In genomic region chr20:370977-371754, GRCh38 we compare ENCODE assay signal across 14 cellular contexts. TPM values are rescaled to one million over a fixed set of nuclear protein-coding genes. Genes with fewer than 3 reads are reported as not detected.
DNase-seq lines count a peak whose midpoint lies in the region; ATAC-seq, FAIRE-seq and TF ChIP-seq lines count a peak whose summit lies in the region.
"Had no signal": no experiment of that assay in that cellular context is flagged by ENCODE, and none has a peak within 500 bp of the region (broad histone marks: within the 10 kb centered on the region; RNA-seq: fewer than 3 reads in every experiment).

No MANE protein-coding gene starts in this region.

- 83% methylated on average over 1 of the region's 7 CpGs; no CpG with 5 or more reads in 1 of the 2 experiments for WGBS in IMR-90 (ENCODE audit: extremely low coverage in 2 of 2, insufficient read length in 1 of 2), 2 experiments
- 88 to 100% methylated on average over 1 to 6 of the region's 7 CpGs for WGBS in H1 (ENCODE audit: extremely low coverage in 1 of 2, insufficient coverage in 1 of 2, insufficient read length in 1 of 2, insufficient replicate concordance in 2 of 2, low coverage in 1 of 2, low lambda C conversion rate in 2 of 2, missing lambda C conversion rate in 1 of 2), 2 experiments

- H3K4me2 ChIP-seq in IMR-90 (ENCODE audit: low read depth, low read length) = no peak overlapping the region
- no peak overlapping the region for H3K4me2 ChIP-seq in H1 (ENCODE audit: insufficient read depth in 1 of 2, low read depth in 2 of 2, low read length in 2 of 2)
- H3K4me2 ChIP-seq in osteoblast (ENCODE audit: insufficient read depth, low read length) = no peak overlapping the region

- H2BK5ac ChIP-seq in IMR-90 (ENCODE audit: low read depth, low read length, poor library complexity, severe bottlenecking) = peak overlapping the region; percentile 88
- H2BK5ac ChIP-seq in H1 (ENCODE audit: low read depth, low read length) = peak overlapping the region; percentile 82

- H3K36me3 ChIP-seq in IMR-90 (ENCODE audit: control insufficient read depth, insufficient read depth, low read length) (no peaks in the 10 kb centered on the region), H1 (ENCODE audit: control insufficient read depth in 2 of 4, insufficient read depth in 4 of 4, low read length in 3 of 4) (no peaks in the 10 kb centered on the region; a peak in 1 of 8 replicates), osteoblast (ENCODE audit: insufficient read depth, low read length) (no peaks in the 10 kb centered on the region)
- H3K36me3 ChIP-seq: ovary, thoracic aorta had no signal

- H3K9me3 ChIP-seq in AG04450 (ENCODE audit: control insufficient read depth, insufficient read depth, low read length) (peaks cover 3% of the 10 kb centered on the region; the same call in 1 of the 2 replicates), IMR-90 (ENCODE audit: control insufficient read depth, insufficient read depth, low read length) (no peaks in the 10 kb centered on the region), H1 (ENCODE audit: insufficient read depth in 2 of 2, low read depth in 1 of 2, low read length in 1 of 2) (no peaks in the 10 kb centered on the region), osteoblast (ENCODE audit: low read depth, low read length) (no peaks in the 10 kb centered on the region)
- H3K9me3 ChIP-seq: ovary, thoracic aorta had no signal

- H2AK5ac ChIP-seq in IMR-90 (ENCODE audit: low read depth, low read length) (peak overlapping the region; percentile 100), H1 (ENCODE audit: low read depth, low read length) (0 out of 2 replicates have a peak overlapping the region, but pooled peaks have one; percentile 65)

- peak overlapping the region; percentile 97 for H2AK9ac ChIP-seq in IMR-90 (replicated peaks; ENCODE audit: low read depth, low read length, poor library complexity)

- H3K56ac ChIP-seq in IMR-90 (ENCODE audit: extremely low read depth, insufficient read depth, low read length) = peak overlapping the region; percentile 71
- no peak overlapping the region for H3K56ac ChIP-seq in H1 (replicated peaks; ENCODE audit: insufficient read length, low read depth, low read length)

- no peak for TF ChIP-seq RAD21 in IMR-90 (IDR thresholded peaks at IDR 0.05; ENCODE audit: low read length)
- TF ChIP-seq RAD21 in H1 (IDR thresholded peaks at IDR 0.05 in 1 of 2, conservative IDR thresholded peaks at IDR 0.05 in 1 of 2; ENCODE audit: low read depth in 2 of 2, low read length in 2 of 2) = no peak

- ATAC-seq in IMR-90 (ENCODE audit: low read depth) (no peak; the same call in 1 of the 2 replicates), HG03565 (IDR thresholded peaks at IDR 0.05; ENCODE audit: unreplicated experiment) (no peak)

- H3K79me1 ChIP-seq in IMR-90 (ENCODE audit: low read depth in 1 of 2, low read length in 2 of 2) (peaks cover 0 to 4% of the 10 kb centered on the region in 2 experiments; a peak in 1 of 4 replicates), H1 (ENCODE audit: low read depth, low read length) (no peaks in the 10 kb centered on the region)

- H2BK12ac ChIP-seq in H1 (ENCODE audit: low read depth, low read length) = peak overlapping the region; percentile 70

- H4K5ac ChIP-seq in IMR-90 (ENCODE audit: low read depth, low read length) (peak overlapping the region; percentile 97), H1 (ENCODE audit: insufficient read length, low read depth, low read length) (no peak overlapping the region)

- POLR2A ChIA-PET in AG04450 (lab: Yijun Ruan, JAX) (interaction anchor here (1.1 to 1.6 kb wide), 2 partner anchors 9 to 10 kb away, joined by 7 to 8 read pairs; partner anchors contain the start of gene TRIB3), IMR-90 (lab: Charles Lee; ENCODE audit: unreplicated experiment) (no interaction called here), H1 (lab: Charles Lee; ENCODE audit: partially characterized antibody) (interaction anchor here (0.7 to 14.7 kb wide), 7 partner anchors 9 to 45 kb away, joined by 3 to 172 read pairs (median 3); partner anchors contain the start of genes SOX12 and TRIB3)

- TF ChIP-seq CTCF in AG04450 (IDR thresholded peaks at IDR 0.05; ENCODE audit: low read depth, low read length) (no peak), IMR-90 (conservative IDR thresholded peaks at IDR 0.05; ENCODE audit: low read depth, low read length) (no peak), H1 (IDR thresholded peaks at IDR 0.05; ENCODE audit: control extremely low read depth in 1 of 3, insufficient read depth in 1 of 3, low read depth in 1 of 3, low read length in 3 of 3) (no peak), osteoblast (IDR thresholded peaks at IDR 0.05; ENCODE audit: extremely low read depth, low read depth, low read length) (no peak), coronary artery (IDR thresholded peaks at IDR 0.05) (no peak)

- peak overlapping the region; percentile 100 for H3K4ac ChIP-seq in IMR-90 (ENCODE audit: low read depth, low read length)
- H3K4ac ChIP-seq in H1 (replicated peaks; ENCODE audit: insufficient read length, low read depth, low read length) = no peak overlapping the region

- no peak overlapping the region for H3K4me3 ChIP-seq in AG04450 (ENCODE audit: low read depth, low read length)
- no peak overlapping the region for H3K4me3 ChIP-seq in IMR-90 (ENCODE audit: insufficient read depth, low read depth, low read length)
- H3K4me3 ChIP-seq in H1 (ENCODE audit: extremely low read depth in 1 of 4, insufficient read depth in 2 of 4, low read depth in 3 of 4, low read length in 4 of 4) = no peak overlapping the region
- no peak overlapping the region for H3K4me3 ChIP-seq in osteoblast (ENCODE audit: insufficient read depth, low read length)
- H3K4me3 ChIP-seq in coronary artery = no peak overlapping the region
- H3K4me3 ChIP-seq: ovary, thoracic aorta had no signal

- CTCF ChIA-PET in AG04450 (lab: Charles Lee) (interaction anchor here (1.1 to 3.2 kb wide), 4 partner anchors 9 to 368 kb away, joined by 3 to 26 read pairs (median 5); no protein-coding TSS in a partner anchor), IMR-90 (lab: Yijun Ruan, JAX) (no interaction called here), H1 (lab: Charles Lee; ENCODE audit: partially characterized antibody) (interaction anchor here (0.8 to 4.9 kb wide), 12 partner anchors 8 to 260 kb away, joined by 3 to 41 read pairs (median 3); no protein-coding TSS in a partner anchor)

- intact Hi-C loops in IMR-90 (cut with micrococcal nuclease) = no loop called here

- dilution Hi-C loops in IMR-90 (cut with HindIII; ENCODE audit: low sequenced_read_pairs, unreplicated experiment) = no loop called here

- H3K4me1 ChIP-seq in IMR-90 (ENCODE audit: control insufficient read depth, insufficient read depth, low read length) (peaks cover 21% of the 10 kb centered on the region), H1 (replicated peaks in 1 of 4; ENCODE audit: control insufficient read depth in 3 of 4, insufficient read depth in 4 of 4, low read length in 3 of 4) (peaks cover 0 to 5% (median 0%) of the 10 kb centered on the region in 4 experiments; a peak in 2 of 7 replicates), osteoblast (ENCODE audit: insufficient read depth, low read length) (peaks cover 7% of the 10 kb centered on the region)

- DNase-seq in AG04450 (ENCODE audit: low read depth, low spot score) (no peak), IMR-90 (no peak), H1 (ENCODE audit: low read depth in 1 of 2, low spot score in 2 of 2) (no peak), osteoblast (ENCODE audit: insufficient read length, low spot score, missing footprints) (peak; percentile 48), NCI-H345 treated with DMSO at 0.1 percent for 48 hours (lab: John Stamatoyannopoulos, UW; ENCODE audit: unreplicated experiment) (no peak), amygdala (lab: John Stamatoyannopoulos, UW) (no peak), coronary artery (ENCODE audit: low spot score) (no peak)
- DNase-seq: activated B cell treated with CpG ODN at 0.5 μM for 24 hours, C1 segment of cervical spinal cord, SHP77 treated with DMSO at 0.1 percent for 48 hours had no signal

- H2BK120ac ChIP-seq in IMR-90 (ENCODE audit: low read depth, low read length) = peak overlapping the region; percentile 99
- H2BK120ac ChIP-seq in H1 (replicated peaks; ENCODE audit: low read depth, low read length) = no peak overlapping the region

- H4K20me1 ChIP-seq in IMR-90 (ENCODE audit: insufficient read depth, low read length) = no peaks in the 10 kb centered on the region
- H4K20me1 ChIP-seq in H1 (replicated peaks in 1 of 2; ENCODE audit: control insufficient read depth in 1 of 2, insufficient read depth in 2 of 2, low read length in 2 of 2) = no peaks in the 10 kb centered on the region
- no peaks in the 10 kb centered on the region for H4K20me1 ChIP-seq in osteoblast (ENCODE audit: insufficient read depth, low read length)

- peak overlapping the region; percentile 99 for H3K23ac ChIP-seq in IMR-90 (ENCODE audit: low read depth, low read length)
- no peak overlapping the region for H3K23ac ChIP-seq in H1 (ENCODE audit: insufficient read length)

- no peaks in the 10 kb centered on the region for H3K27me3 ChIP-seq in AG04450 (ENCODE audit: control insufficient read depth, insufficient read depth, low read length)
- no peaks in the 10 kb centered on the region for H3K27me3 ChIP-seq in IMR-90 (ENCODE audit: control insufficient read depth, insufficient read depth, low read length)
- H3K27me3 ChIP-seq in H1 (replicated peaks in 1 of 4; ENCODE audit: control insufficient read depth in 3 of 4, extremely low read depth in 1 of 4, insufficient read depth in 3 of 4, low read length in 3 of 4) = no peaks in the 10 kb centered on the region; a peak in 1 of 7 replicates
- H3K27me3 ChIP-seq in osteoblast (ENCODE audit: insufficient read depth, low read length) = no peaks in the 10 kb centered on the region
- H3K27me3 ChIP-seq: ovary had no signal

- H4K8ac ChIP-seq in IMR-90 (ENCODE audit: low read depth in 2 of 2, low read length in 2 of 2) (peak overlapping the region; percentile 84 to 95), H1 (ENCODE audit: extremely low read depth, insufficient read depth, low read length) (no peak overlapping the region)

- H3K23me2 ChIP-seq in H1 (ENCODE audit: low read depth, low read length) = no peaks in the 10 kb centered on the region

- H2BK20ac ChIP-seq in IMR-90 (ENCODE audit: low read depth, low read length) = peak overlapping the region; percentile 100
- H2BK20ac ChIP-seq in H1 (ENCODE audit: low read length) = 0 out of 2 replicates have a peak overlapping the region, but pooled peaks have one; percentile 88

- in situ Hi-C loops in IMR-90 (cut with MboI; ENCODE audit: low sequenced_read_pairs) = no loop called here

- H3K14ac ChIP-seq in IMR-90 (replicated peaks; ENCODE audit: low read depth, low read length) (peak overlapping the region; percentile 99), H1 (ENCODE audit: insufficient read length) (no peak overlapping the region)

- peak overlapping the region; percentile 88 for H3K27ac ChIP-seq in AG04450 (ENCODE audit: low read depth, low read length)
- H3K27ac ChIP-seq in IMR-90 (ENCODE audit: insufficient read depth, low read length) = peak overlapping the region; percentile 97
- H3K27ac ChIP-seq in H1 (ENCODE audit: low read depth, low read length) = no peak overlapping the region
- no peak overlapping the region for H3K27ac ChIP-seq in osteoblast (ENCODE audit: low read depth, low read length)
- peak overlapping the region in 1 of 2 donors; percentile 31 for H3K27ac ChIP-seq in coronary artery
- H3K27ac ChIP-seq: ovary, thoracic aorta had no signal

- H3K9ac ChIP-seq in IMR-90 (ENCODE audit: low read depth, low read length) = peak overlapping the region; percentile 31
- no peak overlapping the region for H3K9ac ChIP-seq in H1 (replicated peaks in 1 of 4; ENCODE audit: extremely low read depth in 1 of 4, low read depth in 3 of 4, low read length in 3 of 4)

- TF ChIP-seq EP300 in H1 (IDR thresholded peaks at IDR 0.05; ENCODE audit: borderline replicate concordance in 1 of 2, low read depth in 2 of 2, low read length in 2 of 2) = no peak

- TF ChIP-seq POLR2A in IMR-90 (IDR thresholded peaks at IDR 0.05; ENCODE audit: low read depth, low read length) (no peak), H1 (IDR thresholded peaks at IDR 0.05; ENCODE audit: control extremely low read depth in 1 of 2, low read depth in 2 of 2, low read length in 2 of 2) (no peak)

- H4K91ac ChIP-seq in IMR-90 (ENCODE audit: insufficient read depth, low read depth, low read length) = peak overlapping the region; percentile 99
- peak overlapping the region; percentile 22 for H4K91ac ChIP-seq in H1 (replicated peaks; ENCODE audit: insufficient read length, low read length)

- no TSS peak for BruUV-seq in IMR-90 (replicated peaks; lab: Mats Ljungman, UMichigan)

- H2AFZ ChIP-seq in IMR-90 (replicated peaks; ENCODE audit: low read length, poor library complexity) (peak overlapping the region; percentile 87), H1 (ENCODE audit: low read length) (peak overlapping the region; percentile 67; the same call in 1 of the 2 replicates), osteoblast (ENCODE audit: low read length) (peak overlapping the region; percentile 39)

- no peak for FAIRE-seq in H1 (lab: Jason Lieb, UNC)
- FAIRE-seq: H54 had no signal

- H3K9me1 ChIP-seq in IMR-90 (ENCODE audit: insufficient read depth, low read length) = peaks cover 20% of the 10 kb centered on the region

- H3K79me2 ChIP-seq in H1 (ENCODE audit: control insufficient read depth in 1 of 2, insufficient read depth in 2 of 2, low read length in 2 of 2) = no peaks in the 10 kb centered on the region; a peak in 1 of 4 replicates
- H3K79me2 ChIP-seq in osteoblast (ENCODE audit: insufficient read depth, low read length) = no peaks in the 10 kb centered on the region

- peak overlapping the region; percentile 95 for H3K18ac ChIP-seq in IMR-90 (ENCODE audit: low read depth, low read length)
- peak overlapping the region; percentile 79; the same call in 1 of the 2 replicates for H3K18ac ChIP-seq in H1 (ENCODE audit: extremely low read depth, low read length)

- H2BK15ac ChIP-seq in IMR-90 (ENCODE audit: low read depth, low read length) (peak overlapping the region; percentile 98; the same call in 2 of the 3 replicates), H1 (ENCODE audit: low read length) (0 out of 2 replicates have a peak overlapping the region, but pooled peaks have one; percentile 54)

RNA-seq across cellular contexts. Expression of gene TRIB3, which starts 9.4 kb away (rescaled TPM):
- polyA plus RNA-seq in AG04450 (2011; rRNA removed) (32.6 and 45.5 TPM in 2 replicates), IMR-90 (2012; rRNA removed) (23.2 and 23.4 TPM in 2 replicates), H1 (2011; rRNA removed) (17.1 and 30.0 TPM in 2 replicates)
- 26.6 and 31.1 TPM in 2 replicates for polyA minus RNA-seq in AG04450 (2011; rRNA and poly(A)+ RNA removed)
- total RNA-seq in IMR-90 (2012; rRNA removed) (15.0 and 18.5 TPM in 2 replicates), osteoblast (176 and 213 TPM in 2 replicates)
- 15.9 and 35.9 TPM in 2 replicates for polyA plus RNA-seq in IMR-90 (2012; cell fraction: cytosol; rRNA removed)
- polyA plus RNA-seq in IMR-90 (2012; cell fraction: nucleus; rRNA removed; ENCODE audit: low replicate concordance) = 13.3 and 22.2 TPM in 2 replicates
- 9.0 and 10.1 TPM in 2 replicates for total RNA-seq in H1 (2021; fragmentation: NEBNext Ultra II Directional; extraction: Animal tissue kit (Norgen Biotek cat#: 25700))
- polyA plus RNA-seq in H1 (2011; cell fraction: cytosol; rRNA removed) = 20.6 TPM
- 22.8 TPM for polyA plus RNA-seq in H1 (2011; cell fraction: nucleus; rRNA removed)
- 4.7 to 10.2 TPM (median 8.5 TPM) in 4 replicates for polyA plus RNA-seq in H1 (2012, experiment 1 of 2)
- 11.2 TPM for polyA plus RNA-seq in H1 (2012, experiment 2 of 2)
- 8.1 TPM for polyA plus RNA-seq in H1 (2013, experiment 1 of 2)
- polyA plus RNA-seq in H1 (2013, experiment 2 of 2) = 8.1 TPM
- 10.1 and 14.9 TPM in 2 replicates for polyA minus RNA-seq in H1 (2011; rRNA and poly(A)+ RNA removed)
- 11.1 TPM for polyA minus RNA-seq in H1 (2011; cell fraction: cytosol; rRNA and poly(A)+ RNA removed)
- 7.7 TPM for polyA minus RNA-seq in H1 (2011; cell fraction: nucleus; rRNA and poly(A)+ RNA removed)

RNA-seq across cellular contexts. Expression of gene NRSN2, which starts 24.3 kb away (rescaled TPM):
- polyA plus RNA-seq in AG04450 (2011; rRNA removed) (35.6 and 43.3 TPM in 2 replicates), IMR-90 (2012; rRNA removed) (75.1 and 101 TPM in 2 replicates), H1 (2011; rRNA removed) (33.3 and 41.9 TPM in 2 replicates)
- polyA minus RNA-seq in AG04450 (2011; rRNA and poly(A)+ RNA removed) = 27.3 and 34.1 TPM in 2 replicates
- total RNA-seq in IMR-90 (2012; rRNA removed) (9.9 and 17.5 TPM in 2 replicates), osteoblast (39.5 and 49.6 TPM in 2 replicates)
- 67.5 and 73.6 TPM in 2 replicates for polyA plus RNA-seq in IMR-90 (2012; cell fraction: cytosol; rRNA removed)
- 35.0 and 62.6 TPM in 2 replicates for polyA plus RNA-seq in IMR-90 (2012; cell fraction: nucleus; rRNA removed; ENCODE audit: low replicate concordance)
- total RNA-seq in H1 (2021; fragmentation: NEBNext Ultra II Directional; extraction: Animal tissue kit (Norgen Biotek cat#: 25700)) = 15.0 and 19.4 TPM in 2 replicates
- 25.4 TPM for polyA plus RNA-seq in H1 (2011; cell fraction: cytosol; rRNA removed)
- 20.5 TPM for polyA plus RNA-seq in H1 (2011; cell fraction: nucleus; rRNA removed)
- polyA plus RNA-seq in H1 (2012, experiment 1 of 2) = 17.4 to 24.3 TPM (median 23.5 TPM) in 4 replicates
- 23.4 TPM for polyA plus RNA-seq in H1 (2012, experiment 2 of 2)
- polyA plus RNA-seq in H1 (2013, experiment 1 of 2) = 19.3 TPM
- polyA plus RNA-seq in H1 (2013, experiment 2 of 2) = 21.8 TPM
- 11.8 and 15.0 TPM in 2 replicates for polyA minus RNA-seq in H1 (2011; rRNA and poly(A)+ RNA removed)
- 16.5 TPM for polyA minus RNA-seq in H1 (2011; cell fraction: cytosol; rRNA and poly(A)+ RNA removed)
- polyA minus RNA-seq in H1 (2011; cell fraction: nucleus; rRNA and poly(A)+ RNA removed) = 8.1 TPM

RNA-seq across cellular contexts. Expression of gene RBCK1, which starts 36.9 kb away (rescaled TPM):
- polyA plus RNA-seq in AG04450 (2011; rRNA removed) (57.4 and 69.3 TPM in 2 replicates), IMR-90 (2012; rRNA removed) (84.2 and 89.4 TPM in 2 replicates), H1 (2011; rRNA removed) (43.1 and 60.1 TPM in 2 replicates)
- 54.7 and 98.6 TPM in 2 replicates for polyA minus RNA-seq in AG04450 (2011; rRNA and poly(A)+ RNA removed)
- total RNA-seq in IMR-90 (2012; rRNA removed) (29.2 and 29.9 TPM in 2 replicates), osteoblast (73.1 and 104 TPM in 2 replicates)
- 51.3 and 95.8 TPM in 2 replicates for polyA plus RNA-seq in IMR-90 (2012; cell fraction: cytosol; rRNA removed)
- 154 and 323 TPM in 2 replicates for polyA plus RNA-seq in IMR-90 (2012; cell fraction: nucleus; rRNA removed; ENCODE audit: low replicate concordance)
- total RNA-seq in H1 (2021; fragmentation: NEBNext Ultra II Directional; extraction: Animal tissue kit (Norgen Biotek cat#: 25700)) = 48.7 and 54.7 TPM in 2 replicates
- polyA plus RNA-seq in H1 (2011; cell fraction: cytosol; rRNA removed) = 42.6 TPM
- 121 TPM for polyA plus RNA-seq in H1 (2011; cell fraction: nucleus; rRNA removed)
- polyA plus RNA-seq in H1 (2012, experiment 1 of 2) = 61.2 to 71.1 TPM (median 65.0 TPM) in 4 replicates
- polyA plus RNA-seq in H1 (2012, experiment 2 of 2) = 49.7 TPM
- 42.6 TPM for polyA plus RNA-seq in H1 (2013, experiment 1 of 2)
- polyA plus RNA-seq in H1 (2013, experiment 2 of 2) = 41.0 TPM
- polyA minus RNA-seq in H1 (2011; rRNA and poly(A)+ RNA removed) = 25.1 and 25.9 TPM in 2 replicates
- 20.8 TPM for polyA minus RNA-seq in H1 (2011; cell fraction: cytosol; rRNA and poly(A)+ RNA removed)
- 32.7 TPM for polyA minus RNA-seq in H1 (2011; cell fraction: nucleus; rRNA and poly(A)+ RNA removed)

RNA-seq across cellular contexts. Expression of gene SOX12, which starts 45.8 kb away (rescaled TPM):
- polyA plus RNA-seq in AG04450 (2011; rRNA removed) = 3.8 and 4.6 TPM in 2 replicates
- 4.6 TPM in 2 replicates for polyA minus RNA-seq in AG04450 (2011; rRNA and poly(A)+ RNA removed)
- total RNA-seq in IMR-90 (2012; rRNA removed) = 1.1 TPM in 2 replicates
- polyA plus RNA-seq in IMR-90 (2012; rRNA removed) = 6.2 and 6.4 TPM in 2 replicates
- 9.7 and 10.0 TPM in 2 replicates for polyA plus RNA-seq in IMR-90 (2012; cell fraction: cytosol; rRNA removed)
- polyA plus RNA-seq in IMR-90 (2012; cell fraction: nucleus; rRNA removed; ENCODE audit: low replicate concordance) = 15.8 and 22.6 TPM in 2 replicates
- 63.0 and 66.1 TPM in 2 replicates for total RNA-seq in H1 (2021; fragmentation: NEBNext Ultra II Directional; extraction: Animal tissue kit (Norgen Biotek cat#: 25700))
- polyA plus RNA-seq in H1 (2011; rRNA removed) = 6.4 and 14.4 TPM in 2 replicates
- polyA plus RNA-seq in H1 (2011; cell fraction: cytosol; rRNA removed) = 9.3 TPM
- polyA plus RNA-seq in H1 (2011; cell fraction: nucleus; rRNA removed) = 20.6 TPM
- 28.3 to 39.1 TPM (median 34.8 TPM) in 4 replicates for polyA plus RNA-seq in H1 (2012, experiment 1 of 2)
- 27.6 TPM for polyA plus RNA-seq in H1 (2012, experiment 2 of 2)
- polyA plus RNA-seq in H1 (2013, experiment 1 of 2) = 34.1 TPM
- 34.4 TPM for polyA plus RNA-seq in H1 (2013, experiment 2 of 2)
- polyA minus RNA-seq in H1 (2011; rRNA and poly(A)+ RNA removed) = 2.9 and 6.2 TPM in 2 replicates
- polyA minus RNA-seq in H1 (2011; cell fraction: cytosol; rRNA and poly(A)+ RNA removed) = 16.2 TPM
- polyA minus RNA-seq in H1 (2011; cell fraction: nucleus; rRNA and poly(A)+ RNA removed) = 11.5 TPM
- total RNA-seq in osteoblast = 6.2 and 6.9 TPM in 2 replicates

Comparison
In these comparisons a context has a peak if more than half of its experiments do, and no peak if none do; other contexts are left out.
1. H3K27ac ChIP-seq: peak in AG04450 (single experiment) and IMR-90 (single experiment); none in H1 (single experiment) and osteoblast (single experiment).
2. Peak in every context shown above with its lines, with median percentiles within 50 percentile points of each other: H2AFZ ChIP-seq.